Comparison of ENCODE assay signal across 8 cellular contexts in the genomic region with DNA sequence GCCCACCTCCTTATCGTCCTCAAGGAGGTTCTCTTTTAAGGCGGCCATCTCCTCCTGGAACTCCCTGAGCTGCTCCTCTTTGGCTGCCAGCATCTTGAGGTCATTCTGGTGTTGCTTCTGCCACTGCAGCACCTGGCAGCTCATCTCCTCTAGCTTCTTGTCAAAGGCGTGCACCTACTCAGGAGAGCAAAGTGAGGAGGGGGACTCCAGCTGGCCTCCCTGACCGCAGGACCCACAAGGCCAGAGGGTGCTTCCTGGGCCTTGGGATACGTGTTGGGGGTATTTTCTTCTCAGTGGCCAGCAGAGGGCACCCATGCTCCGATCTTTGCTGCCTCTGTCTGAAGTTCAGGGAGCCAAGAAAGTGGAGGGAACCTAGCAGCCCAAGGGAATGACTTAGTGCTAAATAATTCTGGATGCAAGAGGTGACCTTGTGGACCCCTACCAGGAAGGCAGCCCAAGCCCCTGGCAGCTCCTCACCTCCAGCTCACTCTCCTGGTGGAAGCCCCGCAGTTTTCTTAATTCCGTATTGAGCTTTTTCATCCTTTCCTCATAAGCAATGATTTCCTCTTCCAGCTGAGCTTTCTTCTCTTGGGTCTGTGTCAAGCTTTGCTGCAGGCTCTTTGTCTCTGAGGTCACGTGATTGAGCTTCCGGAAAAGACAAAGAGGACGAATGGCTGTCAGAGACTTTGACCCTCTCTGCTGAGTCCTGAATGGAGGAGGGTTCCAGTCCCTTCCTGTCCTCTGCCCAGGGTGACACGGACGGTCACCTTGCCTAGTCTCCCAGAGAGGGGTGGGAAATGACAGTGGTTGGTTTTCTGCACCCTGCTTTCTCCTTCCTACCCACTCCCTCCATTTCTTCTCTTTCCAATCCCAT. TPM values are rescaled to one million over a fixed set of nuclear protein-coding genes. Genes with fewer than 3 reads are reported as not detected.
DNase-seq lines count a peak whose midpoint lies in the region; ATAC-seq, FAIRE-seq and TF ChIP-seq lines count a peak whose summit lies in the region.

No MANE protein-coding gene starts in this region.

- 56% methylated on average over 13 of the region's 13 CpGs; no CpG with 5 or more reads in 1 of the 2 experiments for WGBS in H1 (ENCODE audit: extremely low coverage in 1 of 2, insufficient coverage in 1 of 2, insufficient read length in 1 of 2, insufficient replicate concordance in 2 of 2, low coverage in 1 of 2, low lambda C conversion rate in 2 of 2, missing lambda C conversion rate in 1 of 2), 2 experiments

- peak; percentile 72 for ATAC-seq in HG03354 (IDR thresholded peaks at IDR 0.05; ENCODE audit: poor library complexity, severe bottlenecking, unreplicated experiment)
- peak; percentile 79 for ATAC-seq in activated CD8-positive, alpha-beta T cell treated with anti-CD3 and anti-CD28 coated beads, Interleukin-2, amount 10 ng/mL, durations not matched to agents 7 days and 5 days
- ATAC-seq in GM19397 (IDR thresholded peaks at IDR 0.05; ENCODE audit: unreplicated experiment): no peak

- no peak overlapping the region for H3K4me3 ChIP-seq in H1 (ENCODE audit: extremely low read depth in 1 of 4, insufficient read depth in 2 of 4, low read depth in 3 of 4, low read length in 4 of 4)

- peak overlapping the region; percentile 76; the same call in 1 of the 2 replicates for H2BK15ac ChIP-seq in H1 (ENCODE audit: low read length)

- H3K9ac ChIP-seq in H1 (replicated peaks in 1 of 4; ENCODE audit: extremely low read depth in 1 of 4, low read depth in 3 of 4, low read length in 3 of 4): no peak overlapping the region

- no peak overlapping the region for H3K4me3 Mint-ChIP-seq in activated CD8-positive, alpha-beta T cell treated with anti-CD3 and anti-CD28 coated beads, Interleukin-2, amount 10 ng/mL, durations not matched to agents 7 days and 5 days

- TF ChIP-seq CTCF in GM10248 (IDR thresholded peaks at IDR 0.05; ENCODE audit: control extremely low read depth, extremely low read depth, low read depth, missing control alignments): peak; percentile 82
- peak; percentile 79 to 91 (median 82) for TF ChIP-seq CTCF in H1 (IDR thresholded peaks at IDR 0.05; ENCODE audit: control extremely low read depth in 1 of 3, insufficient read depth in 1 of 3, low read depth in 1 of 3, low read length in 3 of 3)

- no peak overlapping the region for H3K14ac ChIP-seq in H1 (ENCODE audit: insufficient read length)

- H2BK5ac ChIP-seq in H1 (ENCODE audit: low read depth, low read length): peak overlapping the region; percentile 17; the same call in 1 of the 2 replicates

- H3K79me2 ChIP-seq in H1 (ENCODE audit: control insufficient read depth in 1 of 2, insufficient read depth in 2 of 2, low read length in 2 of 2): no peaks in the 10 kb centered on the region

- peaks cover 13% of the 10 kb centered on the region for H3K4me1 Mint-ChIP-seq in activated CD8-positive, alpha-beta T cell treated with anti-CD3 and anti-CD28 coated beads, Interleukin-2, amount 10 ng/mL, durations not matched to agents 7 days and 5 days (ENCODE audit: low read depth)

- H3K23me2 ChIP-seq in H1 (ENCODE audit: low read depth, low read length): no peaks in the 10 kb centered on the region

- peak overlapping the region; percentile 14; the same call in 1 of the 2 replicates for H2AK5ac ChIP-seq in H1 (ENCODE audit: low read depth, low read length)

- POLR2A ChIA-PET in GM10248 (lab: Yijun Ruan, JAX): no interaction called here
- POLR2A ChIA-PET in activated CD8-positive, alpha-beta T cell treated with anti-CD3 and anti-CD28 coated beads, Interleukin-2, amount 10 ng/mL, durations not matched to agents 7 days and 5 days (lab: Charles Lee): no interaction called here
- POLR2A ChIA-PET in H1 (lab: Charles Lee; ENCODE audit: partially characterized antibody): interaction anchor here (0.9 to 2.3 kb wide), 3 partner anchors 26 to 287 kb away, joined by 3 to 8 read pairs (median 4); partner anchors contain the start of genes DHX38 and TXNL4B

- H3K56ac ChIP-seq in H1 (replicated peaks; ENCODE audit: insufficient read length, low read depth, low read length): no peak overlapping the region

- peak overlapping the region; percentile 43; the same call in 1 of the 2 replicates for H2BK20ac ChIP-seq in H1 (ENCODE audit: low read length)

- no peaks in the 10 kb centered on the region for H3K36me3 Mint-ChIP-seq in activated CD8-positive, alpha-beta T cell treated with anti-CD3 and anti-CD28 coated beads, Interleukin-2, amount 10 ng/mL, durations not matched to agents 7 days and 5 days (ENCODE audit: low read depth)

- H3K18ac ChIP-seq in H1 (ENCODE audit: extremely low read depth, low read length): peak overlapping the region; percentile 36

- H3K4ac ChIP-seq in H1 (replicated peaks; ENCODE audit: insufficient read length, low read depth, low read length): no peak overlapping the region

- no peak overlapping the region for H3K27ac ChIP-seq in H1 (ENCODE audit: low read depth, low read length)

- no peak overlapping the region for H4K5ac ChIP-seq in H1 (ENCODE audit: insufficient read length, low read depth, low read length)

- no peaks in the 10 kb centered on the region for H3K36me3 ChIP-seq in H1 (ENCODE audit: control insufficient read depth in 2 of 4, insufficient read depth in 4 of 4, low read length in 3 of 4)

- H2BK120ac ChIP-seq in H1 (replicated peaks; ENCODE audit: low read depth, low read length): no peak overlapping the region

- CTCF ChIA-PET in GM10248 (lab: Yijun Ruan, JAX) (interaction anchor here (0.6 to 3.1 kb wide), 34 partner anchors 8 to 1910 kb away, joined by 3 to 32 read pairs (median 4); partner anchors contain the start of genes DHX38, HPR and TXNL4B), H1 (lab: Charles Lee; ENCODE audit: partially characterized antibody) (interaction anchor here (0.6 to 4.2 kb wide), 43 partner anchors 9 to 1072 kb away, joined by 3 to 43 read pairs (median 3); no protein-coding TSS in a partner anchor)
- CTCF ChIA-PET in activated CD8-positive, alpha-beta T cell treated with anti-CD3 and anti-CD28 coated beads, Interleukin-2, amount 10 ng/mL, durations not matched to agents 7 days and 5 days (lab: Charles Lee): interaction anchor here (0.6 to 2.2 kb wide), 29 partner anchors 8 to 1754 kb away, joined by 3 to 20 read pairs (median 3); partner anchors contain the start of genes DHX38, PMFBP1 and TXNL4B

- no peak for TF ChIP-seq POLR2A in H1 (IDR thresholded peaks at IDR 0.05; ENCODE audit: control extremely low read depth in 1 of 2, low read depth in 2 of 2, low read length in 2 of 2)

- no peak overlapping the region for H3K23ac ChIP-seq in H1 (ENCODE audit: insufficient read length)

- no peaks in the 10 kb centered on the region for H3K9me3 Mint-ChIP-seq in activated CD8-positive, alpha-beta T cell treated with anti-CD3 and anti-CD28 coated beads, Interleukin-2, amount 10 ng/mL, durations not matched to agents 7 days and 5 days (ENCODE audit: insufficient read depth)

- peak; percentile 92 for TF ChIP-seq RAD21 in H1 (IDR thresholded peaks at IDR 0.05 in 1 of 2, conservative IDR thresholded peaks at IDR 0.05 in 1 of 2; ENCODE audit: low read depth in 2 of 2, low read length in 2 of 2)

- H4K20me1 ChIP-seq in H1 (replicated peaks in 1 of 2; ENCODE audit: control insufficient read depth in 1 of 2, insufficient read depth in 2 of 2, low read length in 2 of 2): no peaks in the 10 kb centered on the region

- peak overlapping the region; percentile 91 for H2AFZ ChIP-seq in H1 (ENCODE audit: low read length)

- FAIRE-seq in H1 (lab: Jason Lieb, UNC): peak; percentile 82

- H2BK12ac ChIP-seq in H1 (ENCODE audit: low read depth, low read length): peak overlapping the region; percentile 85; the same call in 1 of the 2 replicates

- no peak overlapping the region for H3K4me2 ChIP-seq in H1 (ENCODE audit: insufficient read depth in 1 of 2, low read depth in 2 of 2, low read length in 2 of 2)

- no peaks in the 10 kb centered on the region for H3K79me1 ChIP-seq in H1 (ENCODE audit: low read depth, low read length)

- TF ChIP-seq EP300 in H1 (IDR thresholded peaks at IDR 0.05; ENCODE audit: borderline replicate concordance in 1 of 2, low read depth in 2 of 2, low read length in 2 of 2): no peak

- H3K4me1 ChIP-seq in H1 (replicated peaks in 1 of 4; ENCODE audit: control insufficient read depth in 3 of 4, insufficient read depth in 4 of 4, low read length in 3 of 4): peaks cover 0 to 4% (median 0%) of the 10 kb centered on the region in 4 experiments; a peak in 3 of 7 replicates

- no peaks in the 10 kb centered on the region for H3K27me3 ChIP-seq in H1 (replicated peaks in 1 of 4; ENCODE audit: control insufficient read depth in 3 of 4, extremely low read depth in 1 of 4, insufficient read depth in 3 of 4, low read length in 3 of 4)

- H4K8ac ChIP-seq in H1 (ENCODE audit: extremely low read depth, insufficient read depth, low read length): peak overlapping the region; percentile 30; the same call in 1 of the 2 replicates

- H4K91ac ChIP-seq in H1 (replicated peaks; ENCODE audit: insufficient read length, low read length): no peak overlapping the region

- no peaks in the 10 kb centered on the region for H3K9me3 ChIP-seq in H1 (ENCODE audit: insufficient read depth in 2 of 2, low read depth in 1 of 2, low read length in 1 of 2)

- peak overlapping the region; percentile 36 for H3K27ac Mint-ChIP-seq in activated CD8-positive, alpha-beta T cell treated with anti-CD3 and anti-CD28 coated beads, Interleukin-2, amount 10 ng/mL, durations not matched to agents 7 days and 5 days

- no peaks in the 10 kb centered on the region for H3K27me3 Mint-ChIP-seq in activated CD8-positive, alpha-beta T cell treated with anti-CD3 and anti-CD28 coated beads, Interleukin-2, amount 10 ng/mL, durations not matched to agents 7 days and 5 days (ENCODE audit: low read depth)

- DNase-seq in GM10248 (ENCODE audit: extremely low spot score): peak; percentile 81
- DNase-seq in NCI-H748 treated with DMSO at 0.1 percent for 48 hours (lab: John Stamatoyannopoulos, UW): peak; percentile 35
- DNase-seq in activated CD8-positive, alpha-beta T cell treated with anti-CD3 and anti-CD28 coated beads, Interleukin-2, amount 10 ng/mL, durations not matched to agents 7 days and 5 days: peak; percentile 76
- DNase-seq in H1 (ENCODE audit: low read depth in 1 of 2, low spot score in 2 of 2): peak; percentile 53 to 84
- DNase-seq in mesenteric fat pad (ENCODE audit: low spot score): peak; percentile 89
- DNase-seq in stimulated activated CD8-positive, alpha-beta memory T cell treated with anti-CD3 and anti-CD28 coated beads, Interleukin-2, amount 100 ng/mL, for 48 hours (ENCODE audit: low read depth in 2 of 2): peak; percentile 46 to 50

RNA-seq across cellular contexts. Expression of gene DHX38, which starts 31.4 kb away (rescaled TPM):
- total RNA-seq in activated CD8-positive, alpha-beta T cell treated with anti-CD3 and anti-CD28 coated beads, Interleukin-2, amount 10 ng/mL, durations not matched to agents 7 days and 5 days: 10 to 100 TPM; 69.3 to 77.1 TPM
- 53.5 and 58.3 TPM in 2 replicates for total RNA-seq in H1 (2021; fragmentation: NEBNext Ultra II Directional; extraction: Animal tissue kit (Norgen Biotek cat#: 25700))
- polyA plus RNA-seq in H1 (2011; rRNA removed): 27.3 and 43.6 TPM in 2 replicates
- polyA plus RNA-seq in H1 (2011; cell fraction: cytosol; rRNA removed): 58.0 TPM
- 134 TPM for polyA plus RNA-seq in H1 (2011; cell fraction: nucleus; rRNA removed)
- 58.4 to 76.4 TPM (median 70.3 TPM) in 4 replicates for polyA plus RNA-seq in H1 (2012, experiment 1 of 2)
- polyA plus RNA-seq in H1 (2012, experiment 2 of 2): 18.4 TPM
- 26.7 TPM for polyA plus RNA-seq in H1 (2013, experiment 1 of 2)
- polyA plus RNA-seq in H1 (2013, experiment 2 of 2): 26.6 TPM
- 51.2 and 78.2 TPM in 2 replicates for polyA minus RNA-seq in H1 (2011; rRNA and poly(A)+ RNA removed)
- polyA minus RNA-seq in H1 (2011; cell fraction: cytosol; rRNA and poly(A)+ RNA removed): 38.4 TPM
- 50.9 TPM for polyA minus RNA-seq in H1 (2011; cell fraction: nucleus; rRNA and poly(A)+ RNA removed)
- 53.4 TPM for total RNA-seq in mesenteric fat pad

RNA-seq across cellular contexts. Expression of gene TXNL4B, which starts 31.6 kb away (rescaled TPM):
- 10 to 100 TPM; 14.9 to 16.7 TPM for total RNA-seq in activated CD8-positive, alpha-beta T cell treated with anti-CD3 and anti-CD28 coated beads, Interleukin-2, amount 10 ng/mL, durations not matched to agents 7 days and 5 days
- total RNA-seq in H1 (2021; fragmentation: NEBNext Ultra II Directional; extraction: Animal tissue kit (Norgen Biotek cat#: 25700)): 8.6 and 10.6 TPM in 2 replicates
- polyA plus RNA-seq in H1 (2011; rRNA removed): 4.7 and 6.7 TPM in 2 replicates
- 6.7 TPM for polyA plus RNA-seq in H1 (2011; cell fraction: cytosol; rRNA removed)
- 3.1 TPM for polyA plus RNA-seq in H1 (2011; cell fraction: nucleus; rRNA removed)
- polyA plus RNA-seq in H1 (2012, experiment 1 of 2): 5.5 to 7.1 TPM (median 6.1 TPM) in 4 replicates
- 4.4 TPM for polyA plus RNA-seq in H1 (2012, experiment 2 of 2)
- polyA plus RNA-seq in H1 (2013, experiment 1 of 2): 5.6 TPM
- polyA plus RNA-seq in H1 (2013, experiment 2 of 2): 5.0 TPM
- polyA minus RNA-seq in H1 (2011; rRNA and poly(A)+ RNA removed): 3.3 and 5.0 TPM in 2 replicates
- 3.4 TPM for polyA minus RNA-seq in H1 (2011; cell fraction: cytosol; rRNA and poly(A)+ RNA removed)
- 5.1 TPM for polyA minus RNA-seq in H1 (2011; cell fraction: nucleus; rRNA and poly(A)+ RNA removed)
- 7.7 TPM for total RNA-seq in mesenteric fat pad

RNA-seq across cellular contexts. Expression of gene PMFBP1, which starts 47.0 kb away (rescaled TPM):
- 1 to 10 TPM; 2.9 to 5.2 TPM for total RNA-seq in activated CD8-positive, alpha-beta T cell treated with anti-CD3 and anti-CD28 coated beads, Interleukin-2, amount 10 ng/mL, durations not matched to agents 7 days and 5 days
- total RNA-seq in H1 (2021; fragmentation: NEBNext Ultra II Directional; extraction: Animal tissue kit (Norgen Biotek cat#: 25700)): 1.2 and 1.6 TPM in 2 replicates
- polyA plus RNA-seq in H1 (2011; rRNA removed): 0.32 and 0.86 TPM in 2 replicates
- polyA plus RNA-seq in H1 (2011; cell fraction: cytosol; rRNA removed): 0.47 TPM
- 2.5 TPM for polyA plus RNA-seq in H1 (2011; cell fraction: nucleus; rRNA removed)
- polyA plus RNA-seq in H1 (2012, experiment 1 of 2): 1.7 to 2.6 TPM (median 2.2 TPM) in 4 replicates
- 0.17 TPM for polyA plus RNA-seq in H1 (2012, experiment 2 of 2)
- 0.57 TPM for polyA plus RNA-seq in H1 (2013, experiment 1 of 2)
- polyA plus RNA-seq in H1 (2013, experiment 2 of 2): 0.46 TPM
- polyA minus RNA-seq in H1 (2011; rRNA and poly(A)+ RNA removed): 1.7 and 2.5 TPM in 2 replicates
- 0.59 TPM for polyA minus RNA-seq in H1 (2011; cell fraction: cytosol; rRNA and poly(A)+ RNA removed)
- polyA minus RNA-seq in H1 (2011; cell fraction: nucleus; rRNA and poly(A)+ RNA removed): 5.3 TPM
- 0.39 TPM for total RNA-seq in mesenteric fat pad

Comparison
In these comparisons a context has a peak if more than half of its experiments do, and no peak if none do; other contexts are left out.
1. DNase-seq: peak in every context shown above with its lines; median percentile 89 in mesenteric fat pad; 81 in GM10248; 76 in activated CD8-positive, alpha-beta T cell treated with anti-CD3 and anti-CD28 coated beads, Interleukin-2, amount 10 ng/mL, durations not matched to agents 7 days and 5 days; 68 in H1; 48 in stimulated activated CD8-positive, alpha-beta memory T cell treated with anti-CD3 and anti-CD28 coated beads, Interleukin-2, amount 100 ng/mL, for 48 hours; 35 in NCI-H748 treated with DMSO at 0.1 percent for 48 hours.